12 cellular contexts compared by ENCODE assay signal in genomic region chr14:68546839-68547238, GRCh38.
DNase-seq lines count a peak whose midpoint lies in the region; ATAC-seq and TF ChIP-seq lines count a peak whose summit lies in the region.
"Had no signal": no experiment of that assay in that cellular context is flagged by ENCODE, and none has a peak within 500 bp of the region (broad histone marks: within the 10 kb centered on the region; RNA-seq: fewer than 3 reads in every experiment).

No MANE protein-coding gene starts in this region.

- no peak overlapping the region for H4K12ac ChIP-seq in trophoblast cell (ENCODE audit: low read depth, low read length)

- H4K5ac ChIP-seq in H9 (ENCODE audit: insufficient read length, low read depth, low read length), result no peak overlapping the region

- H3K4me1 ChIP-seq in trophoblast cell (ENCODE audit: control insufficient read depth in 1 of 2, insufficient read depth in 2 of 2, low read length in 2 of 2) (peaks cover 30 to 32% of the 10 kb centered on the region in 2 experiments), H9 (ENCODE audit: insufficient read depth, low read length) (peaks cover 12% of the 10 kb centered on the region; the same call in 1 of the 2 replicates)

- H2BK120ac ChIP-seq in trophoblast cell (ENCODE audit: insufficient read depth, low read length, poor library complexity), result peak overlapping the region; percentile 82
- H2BK120ac ChIP-seq in H9 (ENCODE audit: low read depth, low read length, poor library complexity, severe bottlenecking), result no peak overlapping the region

- H4K91ac ChIP-seq in trophoblast cell (ENCODE audit: low read depth, low read length), result peak overlapping the region; percentile 93
- no peak overlapping the region for H4K91ac ChIP-seq in H9 (ENCODE audit: insufficient read length, low read depth, low read length)

- H3K27me3 ChIP-seq in trophoblast cell (ENCODE audit: insufficient read depth, low read length) (no peaks in the 10 kb centered on the region), H9 (ENCODE audit: insufficient read depth, low read length) (no peaks in the 10 kb centered on the region; the same call in 1 of the 2 replicates)
- H3K27me3 ChIP-seq: BLaER1 treated with 17β-estradiol and CSF1 and Interleukin-3, amounts not matched to agents 10 nM and 100 nM; pancreas had no signal

- H3K4ac ChIP-seq in trophoblast cell (ENCODE audit: low read depth, low read length) (peak overlapping the region; percentile 4), H9 (ENCODE audit: low read depth, low read length) (no peak overlapping the region)

- no peak overlapping the region for H3K9ac ChIP-seq in trophoblast cell (ENCODE audit: low read length)
- no peak overlapping the region for H3K9ac ChIP-seq in H9 (ENCODE audit: extremely low read depth, insufficient read length, low read length)
- H3K9ac ChIP-seq: KMS-11 had no signal

- H3K4me2 ChIP-seq in trophoblast cell (ENCODE audit: low read length) (no peak overlapping the region), H9 (ENCODE audit: insufficient read depth, insufficient read length, low read length) (no peak overlapping the region)
- H3K4me2 ChIP-seq: KMS-11 had no signal

- H3K36me3 Mint-ChIP-seq in H9 (ENCODE audit: insufficient read depth in 1 of 3, low read depth in 3 of 3), result peaks cover 0 to 4% (median 0%) of the 10 kb centered on the region in 3 experiments; a peak in 1 of 7 replicates

- H2BK20ac ChIP-seq in H9 (ENCODE audit: low read depth, low read length, poor library complexity, severe bottlenecking), result no peak overlapping the region

- peak overlapping the region; percentile 67 for H2AK5ac ChIP-seq in trophoblast cell (ENCODE audit: low read length)
- no peak overlapping the region for H2AK5ac ChIP-seq in H9 (ENCODE audit: insufficient read length, low read length)

- peak overlapping the region; percentile 83 for H3K18ac ChIP-seq in trophoblast cell (ENCODE audit: low read length)
- H3K18ac ChIP-seq in H9 (ENCODE audit: insufficient read length, low read depth, low read length), result no peak overlapping the region

- peak overlapping the region; percentile 87 for H2BK5ac ChIP-seq in trophoblast cell (ENCODE audit: low read depth, low read length, poor library complexity)
- H2BK5ac ChIP-seq in H9 (ENCODE audit: insufficient read length, low read length), result no peak overlapping the region

- H3K4me3 ChIP-seq in fibroblast of the aortic adventitia (ENCODE audit: low read depth, low read length) (no peak overlapping the region), trophoblast cell (ENCODE audit: low read depth, low read length) (no peak overlapping the region)
- H3K4me3 ChIP-seq: BLaER1 treated with 17β-estradiol and CSF1 and Interleukin-3, amounts not matched to agents 10 nM and 100 nM; pancreas had no signal

- ATAC-seq in HG03439 (IDR thresholded peaks at IDR 0.05; ENCODE audit: unreplicated experiment) (no peak), GM18907 (IDR thresholded peaks at IDR 0.05; ENCODE audit: unreplicated experiment) (no peak)

- H3K9me3 Mint-ChIP-seq in H9, result no peaks in the 10 kb centered on the region; a peak in 1 of 5 replicates

- H3K27ac ChIP-seq in trophoblast cell (ENCODE audit: low read depth, low read length), result peak overlapping the region; percentile 96
- no peak overlapping the region for H3K27ac ChIP-seq in H9 (ENCODE audit: insufficient read length, low read depth, low read length)
- H3K27ac ChIP-seq: KMS-11 had no signal

- H3K79me2 ChIP-seq in trophoblast cell (ENCODE audit: control insufficient read depth, insufficient read depth, low read length, poor library complexity) (peaks cover 7% of the 10 kb centered on the region), H9 (ENCODE audit: insufficient read depth, low read length) (no peaks in the 10 kb centered on the region)

- H3K23ac ChIP-seq in trophoblast cell (ENCODE audit: low read length) (no peak overlapping the region), H9 (ENCODE audit: insufficient read length, low read depth, low read length) (no peak overlapping the region)

- H3K56ac ChIP-seq in H9 (ENCODE audit: insufficient read length, low read depth, low read length), result no peak overlapping the region

- peaks cover 8% of the 10 kb centered on the region for H3K27me3 Mint-ChIP-seq in H9 (ENCODE audit: low read depth)

- H3T11ph ChIP-seq in H9 (ENCODE audit: low read length), result no peak overlapping the region

- peak overlapping the region; percentile 80 for H3K14ac ChIP-seq in trophoblast cell (ENCODE audit: low read length)
- no peak overlapping the region for H3K14ac ChIP-seq in H9 (ENCODE audit: insufficient read depth, low read length)

- no peak overlapping the region for H2BK15ac ChIP-seq in H9 (ENCODE audit: low read depth, low read length)

- no CpG with 5 or more reads among the region's 5 CpGs for whole genome bisulfite sequencing in trophoblast cell (ENCODE audit: extremely low coverage, insufficient coverage, insufficient read length)
- WGBS in H9 (ENCODE audit: extremely low coverage, insufficient read length, low lambda C conversion rate), result no CpG with 5 or more reads among the region's 5 CpGs

- TF ChIP-seq CTCF in fibroblast of the aortic adventitia (IDR thresholded peaks at IDR 0.05; ENCODE audit: insufficient read depth, low read length) (no peak), H9 (conservative IDR thresholded peaks at IDR 0.05) (no peak)

- H3K79me1 ChIP-seq in trophoblast cell (ENCODE audit: low read length), result peaks cover 33% of the 10 kb centered on the region
- no peaks in the 10 kb centered on the region for H3K79me1 ChIP-seq in H9 (ENCODE audit: insufficient read depth, low read depth, low read length, poor library complexity, severe bottlenecking)

- no peak overlapping the region for H3K4me3 Mint-ChIP-seq in H9

- H3K4me1 Mint-ChIP-seq in H9, result peaks cover 39 to 48% of the 10 kb centered on the region in 2 experiments

- no peaks in the 10 kb centered on the region for H3K9me3 ChIP-seq in trophoblast cell (ENCODE audit: insufficient read depth, low read depth, low read length)
- H3K9me3 ChIP-seq in H9 (ENCODE audit: control insufficient read depth, low read depth, low read length), result no peaks in the 10 kb centered on the region
- H3K9me3 ChIP-seq: pancreas had no signal

- H3K23me2 ChIP-seq in H9 (ENCODE audit: insufficient read length, low read depth, low read length, poor library complexity, severe bottlenecking), result no peaks in the 10 kb centered on the region

- H3K27ac Mint-ChIP-seq in H9, result no peak overlapping the region

- no peaks in the 10 kb centered on the region for H4K20me1 ChIP-seq in H9 (ENCODE audit: control insufficient read depth, insufficient read depth, insufficient read length)
- H4K20me1 ChIP-seq: BLaER1 treated with 17β-estradiol and CSF1 and Interleukin-3, amounts not matched to agents 10 nM and 100 nM had no signal

- H2AFZ ChIP-seq in trophoblast cell (ENCODE audit: insufficient read depth, low read length, poor library complexity) (peak overlapping the region; percentile 8), H9 (ENCODE audit: low read length) (no peak overlapping the region)

- DNase-seq in AG08395 (ENCODE audit: low spot score) (peak; percentile 65), SW480 (ENCODE audit: low spot score) (peak; percentile 45), fibroblast of the aortic adventitia (ENCODE audit: low read depth) (peak; percentile 93), trophoblast cell (peak; percentile 92 to 96), NK-92 (lab: John Stamatoyannopoulos, UW; ENCODE audit: unreplicated experiment) (no peak), H9 (no peak)
- DNase-seq: erythroblast had no signal

- peak overlapping the region; percentile 61 for H2BK12ac ChIP-seq in trophoblast cell (ENCODE audit: low read length)
- H2BK12ac ChIP-seq in H9 (ENCODE audit: insufficient read length, low read depth, low read length), result no peak overlapping the region

- H4K8ac ChIP-seq in trophoblast cell (ENCODE audit: low read depth, low read length), result peak overlapping the region; percentile 91
- H4K8ac ChIP-seq in H9 (replicated peaks; ENCODE audit: insufficient read length, low read depth, low read length), result no peak overlapping the region

- no peaks in the 10 kb centered on the region for H3K36me3 ChIP-seq in trophoblast cell (ENCODE audit: control insufficient read depth in 1 of 2, insufficient read depth in 2 of 2, low read length in 2 of 2)
- H3K36me3 ChIP-seq: BLaER1 treated with 17β-estradiol and CSF1 and Interleukin-3, amounts not matched to agents 10 nM and 100 nM; pancreas had no signal

Comparison
In these comparisons a context has a peak if more than half of its experiments do, and no peak if none do; other contexts are left out.
1. DNase-seq: peak in AG08395 (single experiment), SW480 (single experiment), fibroblast of the aortic adventitia (single experiment) and trophoblast cell (2 of 2); none in NK-92 (single experiment) and H9 (single experiment).